ENCODE assay signal across 2 cellular contexts in genomic region chr15:31296304-31297220, GRCh38.
A peak's percentile ranks its signal among the peaks of the same experiment; 100 is the strongest.
TF ChIP-seq lines count a peak whose summit lies in the region.

No MANE protein-coding gene starts in this region.

TF ChIP-seq in WTC11, 78 proteins besides CTCF, POLR2A, EP300 and RAD21 (continued from another document):
- TF ChIP-seq AR (CRISPR knock-in tag; IDR thresholded peaks at IDR 0.05) = no peak
- TF ChIP-seq GABPB1 (CRISPR knock-in tag; IDR thresholded peaks at IDR 0.05) = peak; percentile 68

TF ChIP-seq in HepG2, 621 proteins besides CTCF, POLR2A, EP300 and RAD21 (continues in another document):
- TF ChIP-seq ZBTB39 (CRISPR knock-in tag; IDR thresholded peaks at IDR 0.05) (0 out of 2 replicates have a peak, but pooled peaks have one; percentile 16), JUNB (CRISPR knock-in tag; IDR thresholded peaks at IDR 0.05; ENCODE audit: borderline replicate concordance) (no peak; the same call in 1 of the 2 replicates), KDM4B (CRISPR knock-in tag; IDR thresholded peaks at IDR 0.05) (no peak; the same call in 1 of the 2 replicates), ZBTB49 (CRISPR knock-in tag; IDR thresholded peaks at IDR 0.05; ENCODE audit: borderline replicate concordance) (no peak), KAT8 (CRISPR knock-in tag; IDR thresholded peaks at IDR 0.05) (peak; percentile 78), ZNF12 (CRISPR knock-in tag; IDR thresholded peaks at IDR 0.05) (no peak), ZXDC (CRISPR knock-in tag; IDR thresholded peaks at IDR 0.05) (no peak; the same call in 1 of the 2 replicates), ZNF414 (CRISPR knock-in tag; IDR thresholded peaks at IDR 0.05) (peak; percentile 73; the same call in 1 of the 2 replicates), HOXA3 (CRISPR knock-in tag; IDR thresholded peaks at IDR 0.05) (peak; percentile 91), AGO1 (IDR thresholded peaks at IDR 0.05; ENCODE audit: low read depth, low read length, poor library complexity, severe bottlenecking) (no peak), ZNF646 (CRISPR knock-in tag; IDR thresholded peaks at IDR 0.05) (no peak; the same call in 1 of the 2 replicates), SP2 (CRISPR knock-in tag; IDR thresholded peaks at IDR 0.05) (no peak), ZFP36L2 (CRISPR knock-in tag; IDR thresholded peaks at IDR 0.05) (no peak), SRSF1 (optimal IDR thresholded peaks at IDR 0.05; ENCODE audit: low read depth, low read length) (no peak), REST (IDR thresholded peaks at IDR 0.05; ENCODE audit: borderline replicate concordance in 1 of 2, low read depth in 1 of 2, low read length in 2 of 2) (no peak), ZNF329 (CRISPR knock-in tag; IDR thresholded peaks at IDR 0.05; ENCODE audit: low read depth) (no peak), TEAD3 (CRISPR knock-in tag; optimal IDR thresholded peaks at IDR 0.05; ENCODE audit: borderline replicate concordance) (peak; percentile 96), ESRRA (CRISPR knock-in tag; IDR thresholded peaks at IDR 0.05; ENCODE audit: low read depth) (peak; percentile 85), ZNF891 (CRISPR knock-in tag; IDR thresholded peaks at IDR 0.05) (no peak), SIX4 (CRISPR knock-in tag; IDR thresholded peaks at IDR 0.05) (peak; percentile 80; the same call in 1 of the 2 replicates), ZNF570 (CRISPR knock-in tag; IDR thresholded peaks at IDR 0.05; ENCODE audit: borderline replicate concordance) (no peak), IRF2 (CRISPR knock-in tag; IDR thresholded peaks at IDR 0.05) (peak; percentile 96), NFIC (IDR thresholded peaks at IDR 0.05; ENCODE audit: low read length) (0 out of 2 replicates have a peak, but pooled peaks have one; percentile 85), SP1 (IDR thresholded peaks at IDR 0.05) (no peak), SP1 (CRISPR knock-in tag; IDR thresholded peaks at IDR 0.05) (peak; percentile 33; the same call in 1 of the 2 replicates), TCF7L2 (IDR thresholded peaks at IDR 0.05; ENCODE audit: low read depth, low read length) (no peak), KMT2A (CRISPR knock-in tag; IDR thresholded peaks at IDR 0.05) (no peak), ZNF788 (CRISPR knock-in tag; IDR thresholded peaks at IDR 0.05; ENCODE audit: borderline replicate concordance) (peak; percentile 91), STAT5B (CRISPR knock-in tag; IDR thresholded peaks at IDR 0.05) (no peak), ZKSCAN5 (CRISPR knock-in tag; IDR thresholded peaks at IDR 0.05) (no peak), CREB3 (CRISPR knock-in tag; IDR thresholded peaks at IDR 0.05) (0 out of 2 replicates have a peak, but pooled peaks have one; percentile 67), RELA (CRISPR knock-in tag; IDR thresholded peaks at IDR 0.05) (0 out of 2 replicates have a peak, but pooled peaks have one; percentile 39), ZNF556 (CRISPR knock-in tag; IDR thresholded peaks at IDR 0.05; ENCODE audit: borderline replicate concordance) (peak; percentile 77; the same call in 1 of the 2 replicates), FOSL1 (CRISPR knock-in tag; IDR thresholded peaks at IDR 0.05; ENCODE audit: borderline replicate concordance) (no peak), ZFP62 (CRISPR knock-in tag; IDR thresholded peaks at IDR 0.05) (no peak), GRHL1 (CRISPR knock-in tag; conservative IDR thresholded peaks at IDR 0.05) (no peak), ZNF446 (CRISPR knock-in tag; IDR thresholded peaks at IDR 0.05) (no peak), MLLT10 (CRISPR knock-in tag; IDR thresholded peaks at IDR 0.05) (no peak), SUZ12 (IDR thresholded peaks at IDR 0.05; ENCODE audit: low read depth, low read length) (no peak)
